In genomic region chr9:128420651-128421473, GRCh38 we compare ENCODE assay signal across 8 cellular contexts. TPM values are rescaled to one million over a fixed set of nuclear protein-coding genes. Genes with fewer than 3 reads are reported as not detected.
DNase-seq lines count a peak whose midpoint lies in the region; ATAC-seq, FAIRE-seq and TF ChIP-seq lines count a peak whose summit lies in the region.

Gene CERCAM (plus strand): TSS chr9:128420857. CDS start chr9:128420878, 21 bp downstream.

- H3K4me3 Mint-ChIP-seq in activated naive CD8-positive, alpha-beta T cell = peak within 1 kb of the TSS; percentile 86
- H3K4me3 Mint-ChIP-seq in glutamatergic neuron (ENCODE audit: unreplicated experiment) (peak within 1 kb of the TSS; percentile 67), osteocyte (ENCODE audit: unreplicated experiment) (peak within 1 kb of the TSS; percentile 80)

- peaks cover 4% of the 10 kb centered on the region; the same call in 1 of the 2 replicates for H3K27me3 ChIP-seq in ACC112 (ENCODE audit: insufficient read depth, low read length)

- no peaks in the 10 kb centered on the region for H3K9me3 Mint-ChIP-seq in activated naive CD8-positive, alpha-beta T cell (ENCODE audit: low read depth)
- H3K9me3 Mint-ChIP-seq in glutamatergic neuron (ENCODE audit: unreplicated experiment) = no peaks in the 10 kb centered on the region
- no peaks in the 10 kb centered on the region for H3K9me3 Mint-ChIP-seq in osteocyte (ENCODE audit: unreplicated experiment)

- TF ChIP-seq CTCF in glutamatergic neuron (IDR thresholded peaks at IDR 0.05; ENCODE audit: partially characterized antibody, unreplicated experiment) (no peak), osteocyte (IDR thresholded peaks at IDR 0.05) (no peak)

- H3K36me3 Mint-ChIP-seq in activated naive CD8-positive, alpha-beta T cell = no peaks in the 10 kb centered on the region
- H3K36me3 Mint-ChIP-seq in glutamatergic neuron (ENCODE audit: unreplicated experiment) = no peaks in the 10 kb centered on the region
- H3K36me3 Mint-ChIP-seq in osteocyte (ENCODE audit: unreplicated experiment) = peaks cover 3% of the 10 kb centered on the region

- H3K4me1 Mint-ChIP-seq in activated naive CD8-positive, alpha-beta T cell (ENCODE audit: low read depth) = peaks cover 8% of the 10 kb centered on the region
- peaks cover 7% of the 10 kb centered on the region for H3K4me1 Mint-ChIP-seq in glutamatergic neuron (ENCODE audit: low read depth, unreplicated experiment)
- peaks cover 18% of the 10 kb centered on the region for H3K4me1 Mint-ChIP-seq in osteocyte (ENCODE audit: unreplicated experiment)

- ATAC-seq in GM18511 (IDR thresholded peaks at IDR 0.05; ENCODE audit: unreplicated experiment) (peak; percentile 80), HG03064 (IDR thresholded peaks at IDR 0.05; ENCODE audit: low read depth, unreplicated experiment) (peak; percentile 80)

- FAIRE-seq in urothelium cell line (lab: Jason Lieb, UNC) = no peak

- H3K27me3 Mint-ChIP-seq in activated naive CD8-positive, alpha-beta T cell = peaks cover 11% of the 10 kb centered on the region
- peaks cover 4% of the 10 kb centered on the region for H3K27me3 Mint-ChIP-seq in glutamatergic neuron (ENCODE audit: unreplicated experiment)
- H3K27me3 Mint-ChIP-seq in osteocyte (ENCODE audit: unreplicated experiment) = peaks cover 9% of the 10 kb centered on the region

- peak within 1 kb of the TSS; percentile 79 for H3K4me3 ChIP-seq in ACC112 (ENCODE audit: low read depth, low read length)

- peak; percentile 79 for DNase-seq in RKO (ENCODE audit: low spot score)
- peak; percentile 71 for DNase-seq in glutamatergic neuron
- peak; percentile 88 for DNase-seq in osteocyte (ENCODE audit: extremely low spot score, unreplicated experiment)
- DNase-seq in urothelium cell line (ENCODE audit: low spot score) = peak; percentile 87

- H3K79me2 ChIP-seq in ACC112 (ENCODE audit: control insufficient read depth, insufficient read depth, low read length, unreplicated experiment) = peaks cover 5% of the 10 kb centered on the region

- H3K36me3 ChIP-seq in ACC112 (ENCODE audit: insufficient read depth, low read length) = peaks cover 7% of the 10 kb centered on the region; the same call in 1 of the 2 replicates

- peak within 1 kb of the TSS; percentile 19; the same call in 1 of the 2 replicates for H3K27ac ChIP-seq in ACC112 (ENCODE audit: low read depth, low read length)

- peaks cover 12% of the 10 kb centered on the region for H3K4me1 ChIP-seq in ACC112 (ENCODE audit: control insufficient read depth, insufficient read depth, low read length, unreplicated experiment)

- H2AFZ ChIP-seq in ACC112 (ENCODE audit: low read length, unreplicated experiment) = peak within 1 kb of the TSS; percentile 70

- H3K27ac Mint-ChIP-seq in activated naive CD8-positive, alpha-beta T cell = no peak within 1 kb of the TSS
- H3K27ac Mint-ChIP-seq in glutamatergic neuron (ENCODE audit: unreplicated experiment) (no peak within 1 kb of the TSS), osteocyte (ENCODE audit: unreplicated experiment) (peak within 1 kb of the TSS; percentile 41)

RNA-seq across cellular contexts. Expression of gene CERCAM, which starts in this region (rescaled TPM):
- total RNA-seq in glutamatergic neuron (ENCODE audit: unreplicated experiment) (56.1 TPM), osteocyte (128 and 132 TPM in 2 replicates)

Comparison
In these comparisons a context has a peak if more than half of its experiments do, and no peak if none do; other contexts are left out.
1. Peak in every context shown above with its lines: DNase-seq, ATAC-seq, H3K4me3 ChIP-seq and H3K27ac ChIP-seq.